Comparison of ENCODE assay signal across 14 cellular contexts in the genomic region with DNA sequence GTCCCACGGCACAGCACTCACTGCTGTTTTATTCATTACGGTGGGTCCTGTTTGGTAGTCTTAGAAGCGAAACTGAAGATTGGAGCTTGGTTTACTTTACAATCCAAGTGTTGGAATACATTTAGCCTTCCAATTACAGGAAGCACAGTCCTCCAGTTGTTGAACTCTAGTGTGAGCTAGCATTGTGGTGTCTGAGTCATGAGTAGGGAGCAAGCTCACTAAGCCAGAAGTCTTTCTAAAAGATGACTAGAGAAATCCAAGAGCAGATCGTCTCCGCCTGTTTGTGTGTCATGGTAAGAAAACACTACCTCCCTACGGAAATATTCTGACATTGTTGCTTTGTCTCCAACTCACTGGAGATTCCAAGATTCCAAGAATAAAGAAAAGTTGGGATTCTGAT. TPM values are rescaled to one million over a fixed set of nuclear protein-coding genes. Genes with fewer than 3 reads are reported as not detected.
DNase-seq lines count a peak whose midpoint lies in the region; ATAC-seq and TF ChIP-seq lines count a peak whose summit lies in the region.
"Had no signal": no experiment of that assay in that cellular context is flagged by ENCODE, and none has a peak within 500 bp of the region (broad histone marks: within the 10 kb centered on the region; RNA-seq: fewer than 3 reads in every experiment).

No MANE protein-coding gene starts in this region.

- TF ChIP-seq CTCF in epithelial cell of proximal tubule (conservative IDR thresholded peaks at IDR 0.05; ENCODE audit: low read depth, low read length) = no peak
- TF ChIP-seq CTCF in nephron progenitor cell (IDR thresholded peaks at IDR 0.05) = no peak

- no peak overlapping the region for H3K27ac ChIP-seq in neuronal stem cell (replicated peaks; ENCODE audit: low read length)
- H3K27ac ChIP-seq: ascending aorta had no signal

- peak; percentile 88 for DNase-seq in COLO829 (ENCODE audit: low spot score)
- peak; percentile 37 for DNase-seq in NCI-H226
- peak; percentile 80 for DNase-seq in epithelial cell of proximal tubule (ENCODE audit: low read depth)
- DNase-seq in nephron progenitor cell = no peak
- no peak for DNase-seq in DMS153 treated with DMSO at 0.1 percent for 48 hours (lab: John Stamatoyannopoulos, UW; ENCODE audit: unreplicated experiment)
- no peak for DNase-seq in DMS 273 (lab: John Stamatoyannopoulos, UW; ENCODE audit: unreplicated experiment)
- DNase-seq in neuronal stem cell (ENCODE audit: low spot score) = no peak
- DNase-seq: CD4-positive, CD25-positive, alpha-beta regulatory T cell; NCI-H1092 treated with DMSO at 0.1 percent for 48 hours; stimulated activated CD4-positive, alpha-beta T cell treated with anti-CD3 and anti-CD28 coated beads, Interleukin-2, amount 100 ng/mL, for 24 hours; stimulated activated naive CD8-positive, alpha-beta T cell treated with anti-CD3 and anti-CD28 coated beads, Interleukin-15, amount 100 ng/mL, for 72 hours; T1000 had no signal

- no peaks in the 10 kb centered on the region for H3K79me1 ChIP-seq in neuronal stem cell (ENCODE audit: low read depth, low read length)

- no peak overlapping the region for H3K9ac ChIP-seq in neuronal stem cell (ENCODE audit: low read depth, low read length, poor library complexity)

- no peak overlapping the region for H3K4ac ChIP-seq in neuronal stem cell (ENCODE audit: low read length)

- no peaks in the 10 kb centered on the region for H3K9me3 Mint-ChIP-seq in nephron progenitor cell
- H3K9me3 Mint-ChIP-seq: CD4-positive, CD25-positive, alpha-beta regulatory T cell; stimulated activated naive CD8-positive, alpha-beta T cell treated with anti-CD3 and anti-CD28 coated beads, Interleukin-15, amount 100 ng/mL, for 72 hours had no signal

- WGBS in neuronal stem cell (ENCODE audit: extremely low coverage in 2 of 2, insufficient read length in 2 of 2, insufficient replicate concordance in 1 of 2), 2 donors = no CpG with 5 or more reads among the region's 6 CpGs

- no peaks in the 10 kb centered on the region for H3K36me3 Mint-ChIP-seq in nephron progenitor cell (ENCODE audit: low read depth)
- H3K36me3 Mint-ChIP-seq: CD4-positive, CD25-positive, alpha-beta regulatory T cell had no signal

- peaks cover 13% of the 10 kb centered on the region for H3K27me3 Mint-ChIP-seq in nephron progenitor cell (ENCODE audit: low read depth, poor library complexity)
- H3K27me3 Mint-ChIP-seq: stimulated activated naive CD8-positive, alpha-beta T cell treated with anti-CD3 and anti-CD28 coated beads, Interleukin-15, amount 100 ng/mL, for 72 hours had no signal

- no peaks in the 10 kb centered on the region for H3K9me3 ChIP-seq in neuronal stem cell (replicated peaks in 1 of 2; ENCODE audit: control insufficient read depth in 2 of 2, insufficient read depth in 1 of 2, low read depth in 1 of 2, low read length in 2 of 2)
- H3K9me3 ChIP-seq: ascending aorta had no signal

- no peak overlapping the region for H2BK15ac ChIP-seq in neuronal stem cell (ENCODE audit: low read length)

- no peak overlapping the region for H3K4me3 ChIP-seq in epithelial cell of proximal tubule (ENCODE audit: low read depth, low read length)
- H3K4me3 ChIP-seq in neuronal stem cell (ENCODE audit: low read length in 2 of 2) = no peak overlapping the region
- H3K4me3 ChIP-seq: ascending aorta had no signal

- H2BK12ac ChIP-seq in neuronal stem cell (ENCODE audit: low read length) = no peak overlapping the region

- H2BK120ac ChIP-seq in neuronal stem cell (ENCODE audit: low read depth, low read length) = no peak overlapping the region

- peaks cover 0 to 2% of the 10 kb centered on the region in 2 donors for H3K4me1 ChIP-seq in neuronal stem cell (ENCODE audit: control insufficient read depth in 2 of 2, insufficient read depth in 1 of 2, low read depth in 1 of 2, low read length in 2 of 2)
- H3K4me1 ChIP-seq: ascending aorta had no signal

- ATAC-seq in HG03196 (IDR thresholded peaks at IDR 0.05; ENCODE audit: unreplicated experiment) = no peak
- ATAC-seq: stimulated activated naive CD8-positive, alpha-beta T cell treated with anti-CD3 and anti-CD28 coated beads, Interleukin-15, amount 100 ng/mL, for 72 hours had no signal

- H3K36me3 ChIP-seq in neuronal stem cell (replicated peaks in 1 of 2; ENCODE audit: control insufficient read depth in 2 of 2, insufficient read depth in 2 of 2, low read length in 2 of 2) = no peaks in the 10 kb centered on the region
- H3K36me3 ChIP-seq: ascending aorta had no signal

- H4K91ac ChIP-seq in neuronal stem cell (ENCODE audit: low read depth, low read length, poor library complexity) = no peak overlapping the region

- no peak overlapping the region for H3K4me3 Mint-ChIP-seq in nephron progenitor cell
- H3K4me3 Mint-ChIP-seq: CD4-positive, CD25-positive, alpha-beta regulatory T cell; stimulated activated naive CD8-positive, alpha-beta T cell treated with anti-CD3 and anti-CD28 coated beads, Interleukin-15, amount 100 ng/mL, for 72 hours had no signal

- no peak overlapping the region for H2AFZ ChIP-seq in neuronal stem cell (ENCODE audit: low read length)

- peak overlapping the region; percentile 76 for H3K27ac Mint-ChIP-seq in nephron progenitor cell
- H3K27ac Mint-ChIP-seq: CD4-positive, CD25-positive, alpha-beta regulatory T cell; stimulated activated naive CD8-positive, alpha-beta T cell treated with anti-CD3 and anti-CD28 coated beads, Interleukin-15, amount 100 ng/mL, for 72 hours had no signal

- no peak overlapping the region for H2AK5ac ChIP-seq in neuronal stem cell (ENCODE audit: low read depth, low read length)

- H4K8ac ChIP-seq in neuronal stem cell (ENCODE audit: low read depth, low read length) = no peak overlapping the region

- H3K27me3 ChIP-seq in neuronal stem cell (ENCODE audit: control insufficient read depth in 3 of 3, insufficient read depth in 3 of 3, low read depth in 1 of 3, low read length in 3 of 3) = peaks cover 0 to 4% (median 0%) of the 10 kb centered on the region in 3 experiments
- H3K27me3 ChIP-seq: ascending aorta had no signal

- H3K18ac ChIP-seq in neuronal stem cell (ENCODE audit: low read length) = no peak overlapping the region

- H3K4me1 Mint-ChIP-seq in nephron progenitor cell = peaks cover 53% of the 10 kb centered on the region
- H3K4me1 Mint-ChIP-seq: CD4-positive, CD25-positive, alpha-beta regulatory T cell had no signal

- H3K23ac ChIP-seq in neuronal stem cell (ENCODE audit: low read depth, low read length, poor library complexity) = no peak overlapping the region

- no peak overlapping the region for H3K14ac ChIP-seq in neuronal stem cell (ENCODE audit: low read length)

- H2BK5ac ChIP-seq in neuronal stem cell (ENCODE audit: low read length) = no peak overlapping the region

- H3K4me2 ChIP-seq in neuronal stem cell (ENCODE audit: insufficient read depth, low read length, poor library complexity, severe bottlenecking) = no peak overlapping the region

RNA-seq across cellular contexts. Expression of a gene that starts 10.1 kb away (rescaled TPM):
- 159 and 170 TPM in 2 replicates for total RNA-seq in epithelial cell of proximal tubule
- polyA plus RNA-seq in neuronal stem cell (2013, experiment 1 of 2) = 77.7 TPM
- polyA plus RNA-seq in neuronal stem cell (2013, experiment 2 of 2) = 77.2 TPM
- total RNA-seq: ascending aorta had no signal

Comparison
In these comparisons a context has a peak if more than half of its experiments do, and no peak if none do; other contexts are left out.
1. DNase-seq: peak in COLO829 (single experiment), NCI-H226 (single experiment) and epithelial cell of proximal tubule (single experiment); none in nephron progenitor cell (single experiment), DMS153 treated with DMSO at 0.1 percent for 48 hours (single experiment), DMS 273 (single experiment) and neuronal stem cell (single experiment).